In the genomic region with DNA sequence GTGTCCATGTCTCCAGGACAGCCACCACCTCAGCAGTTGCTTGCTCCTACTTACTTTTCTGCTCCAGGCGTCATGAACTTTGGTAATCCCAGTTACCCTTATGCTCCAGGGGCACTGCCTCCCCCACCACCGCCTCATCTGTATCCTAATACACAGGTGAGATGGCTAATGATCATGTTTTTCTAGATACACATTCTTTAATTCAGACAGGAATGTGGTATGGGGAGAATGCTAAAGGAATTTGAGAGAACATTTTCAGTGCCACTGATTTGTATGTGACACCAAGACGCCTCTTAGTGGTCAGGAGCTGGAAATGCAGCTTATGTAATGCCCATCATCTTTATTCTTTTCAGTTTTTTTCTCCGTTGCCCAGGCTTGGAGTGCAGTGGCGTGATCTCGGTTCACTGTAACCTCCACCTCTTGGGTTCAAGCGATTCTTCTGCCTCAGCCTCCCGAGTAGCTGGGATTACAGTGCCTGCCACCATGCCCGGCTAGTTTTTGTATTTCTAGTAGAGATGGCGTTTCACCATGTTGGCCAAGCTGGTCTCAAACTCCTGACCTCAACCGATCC, we compare ENCODE assay signal across 8 cellular contexts. TPM values are rescaled to one million over a fixed set of nuclear protein-coding genes. Genes with fewer than 3 reads are reported as not detected.
DNase-seq lines count a peak whose midpoint lies in the region; ATAC-seq, FAIRE-seq and TF ChIP-seq lines count a peak whose summit lies in the region.

No MANE protein-coding gene starts in this region.

- POLR2A ChIA-PET in A549 (lab: Yijun Ruan, JAX), result interaction anchor here (0.6 to 1.9 kb wide), 8 partner anchors 12 to 114 kb away, joined by 3 to 19 read pairs (median 4); a partner anchor contains a TSS
- POLR2A ChIA-PET in WTC11 (lab: Charles Lee), result interaction anchor here (0.8 to 1.0 kb wide), 3 partner anchors 11 to 46 kb away, joined by 3 to 5 read pairs (median 3); a partner anchor contains a TSS

- CTCF ChIA-PET in A549 (lab: Yijun Ruan, JAX) (interaction anchor here (0.6 to 11.9 kb wide), 68 partner anchors 11 to 245 kb away, joined by 3 to 176 read pairs (median 6); a partner anchor contains a TSS), WTC11 (lab: Charles Lee) (interaction anchor here (0.6 to 3.1 kb wide), 36 partner anchors 10 to 187 kb away, joined by 3 to 67 read pairs (median 5); a partner anchor contains a TSS)

- TF ChIP-seq RAD21 in A549 (conservative IDR thresholded peaks at IDR 0.05 in 1 of 2, IDR thresholded peaks at IDR 0.05 in 1 of 2), result peak; percentile 79 to 81

- no peak for TF ChIP-seq POLR2A in A549 (IDR thresholded peaks at IDR 0.05; ENCODE audit: low read length)

- WGBS in A549 (ENCODE audit: missing lambda C conversion rate), result 33% methylated on average over 11 of the region's 11 CpGs

- peak overlapping the region; percentile 98 for H3K27ac Mint-ChIP-seq in WTC11

- no peak overlapping the region for H3K4me3 ChIP-seq in A549
- no peak overlapping the region for H3K4me3 ChIP-seq in epithelial cell of proximal tubule (ENCODE audit: low read depth, low read length)
- no peak overlapping the region for H3K4me3 ChIP-seq in mucosa of descending colon

- no peak overlapping the region for H3K4me3 Mint-ChIP-seq in WTC11

- TF ChIP-seq EP300 in A549 (IDR thresholded peaks at IDR 0.05), result no peak

- H3K27ac ChIP-seq in A549, result 0 out of 6 replicates have a peak overlapping the region, but pooled peaks of 1 of the 2 experiments have one; percentile 18

- H3K4me2 ChIP-seq in A549, result no peak overlapping the region

- ATAC-seq in A549 (peak; percentile 76 to 83), WTC11 (peak; percentile 84), mucosa of descending colon (peak; percentile 90), GM21515 (IDR thresholded peaks at IDR 0.05; ENCODE audit: unreplicated experiment) (no peak), HG03439 (IDR thresholded peaks at IDR 0.05; ENCODE audit: unreplicated experiment) (no peak)

- peaks cover 5% of the 10 kb centered on the region for H3K4me1 Mint-ChIP-seq in WTC11

- H3K36me3 Mint-ChIP-seq in WTC11, result peaks cover 77% of the 10 kb centered on the region

- H3K9me3 ChIP-seq in A549 (no peaks in the 10 kb centered on the region), mucosa of descending colon (no peaks in the 10 kb centered on the region)

- H3K36me3 ChIP-seq in mucosa of descending colon (ENCODE audit: low read depth), result no peaks in the 10 kb centered on the region

- peak; percentile 84 for TF ChIP-seq CTCF in A549 (IDR thresholded peaks at IDR 0.05)
- TF ChIP-seq CTCF in WTC11 (IDR thresholded peaks at IDR 0.05), result no peak; the same call in 1 of the 2 replicates
- TF ChIP-seq CTCF in epithelial cell of proximal tubule (conservative IDR thresholded peaks at IDR 0.05; ENCODE audit: low read depth, low read length), result peak; percentile 72
- peak; percentile 66 for TF ChIP-seq CTCF in mucosa of descending colon (IDR thresholded peaks at IDR 0.05)

- DNase-seq in A549 (ENCODE audit: low read depth in 1 of 2, low spot score in 1 of 2), result peak; percentile 77
- peak; percentile 25 for DNase-seq in GF-D8 (lab: John Stamatoyannopoulos, UW)
- DNase-seq in NCI-H2029 treated with DMSO at 0.1 percent for 48 hours (lab: John Stamatoyannopoulos, UW), result peak; percentile 22
- no peak for DNase-seq in WTC11 (ENCODE audit: low spot score)
- DNase-seq in epithelial cell of proximal tubule (ENCODE audit: low read depth), result peak; percentile 64
- peak in 1 of 3 donors; percentile 52 for DNase-seq in mucosa of descending colon

- FAIRE-seq in A549 (lab: Jason Lieb, UNC), result peak; percentile 83

- H3K27me3 Mint-ChIP-seq in WTC11 (ENCODE audit: low read depth), result no peaks in the 10 kb centered on the region; the same call in 1 of the 2 replicates

- intact Hi-C loops in mucosa of descending colon (cut with DNase I, micrococcal nuclease), result loop anchor here in 1 of 2 donors (5.0 kb wide), 1 partner anchor 156 kb away; no protein-coding TSS in a partner anchor

- no peaks in the 10 kb centered on the region for H3K9me3 Mint-ChIP-seq in WTC11

- H3K4me1 ChIP-seq in A549, result peaks cover 4% of the 10 kb centered on the region; the same call in 2 of the 3 replicates
- H3K4me1 ChIP-seq in mucosa of descending colon (ENCODE audit: low read depth), result peaks cover 5% of the 10 kb centered on the region

TF ChIP-seq in A549, 52 proteins besides CTCF, POLR2A, EP300 and RAD21:
- TF ChIP-seq FOXS1 (CRISPR knock-in tag; IDR thresholded peaks at IDR 0.05) (no peak), MYC (IDR thresholded peaks at IDR 0.05; ENCODE audit: borderline replicate concordance, low read length) (no peak), CEBPB (IDR thresholded peaks at IDR 0.05) (0 out of 4 replicates have a peak, but pooled peaks of 1 of the 2 experiments have one; percentile 10), TFCP2L1 (CRISPR knock-in tag; IDR thresholded peaks at IDR 0.05) (no peak), SMC3 (IDR thresholded peaks at IDR 0.05) (peak; percentile 78), POLR2AphosphoS2 (conservative IDR thresholded peaks at IDR 0.05; ENCODE audit: low read length) (no peak), ESRRA (IDR thresholded peaks at IDR 0.05; ENCODE audit: borderline replicate concordance, low read length) (no peak)
- TF ChIP-seq, protein P1, sequence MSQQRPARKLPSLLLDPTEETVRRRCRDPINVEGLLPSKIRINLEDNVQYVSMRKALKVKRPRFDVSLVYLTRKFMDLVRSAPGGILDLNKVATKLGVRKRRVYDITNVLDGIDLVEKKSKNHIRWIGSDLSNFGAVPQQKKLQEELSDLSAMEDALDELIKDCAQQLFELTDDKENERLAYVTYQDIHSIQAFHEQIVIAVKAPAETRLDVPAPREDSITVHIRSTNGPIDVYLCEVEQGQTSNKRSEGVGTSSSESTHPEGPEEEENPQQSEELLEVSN (IDR thresholded peaks at IDR 0.05; ENCODE audit: borderline replicate concordance, low read depth), result no peak
TF ChIP-seq in A549: peak in this region for 2.

TF ChIP-seq in WTC11, 78 proteins besides CTCF, POLR2A, EP300 and RAD21 (continues in another document):
- no peak for TF ChIP-seq FOXJ3 (CRISPR knock-in tag; IDR thresholded peaks at IDR 0.05; ENCODE audit: borderline replicate concordance)
- TF ChIP-seq, protein P2, sequence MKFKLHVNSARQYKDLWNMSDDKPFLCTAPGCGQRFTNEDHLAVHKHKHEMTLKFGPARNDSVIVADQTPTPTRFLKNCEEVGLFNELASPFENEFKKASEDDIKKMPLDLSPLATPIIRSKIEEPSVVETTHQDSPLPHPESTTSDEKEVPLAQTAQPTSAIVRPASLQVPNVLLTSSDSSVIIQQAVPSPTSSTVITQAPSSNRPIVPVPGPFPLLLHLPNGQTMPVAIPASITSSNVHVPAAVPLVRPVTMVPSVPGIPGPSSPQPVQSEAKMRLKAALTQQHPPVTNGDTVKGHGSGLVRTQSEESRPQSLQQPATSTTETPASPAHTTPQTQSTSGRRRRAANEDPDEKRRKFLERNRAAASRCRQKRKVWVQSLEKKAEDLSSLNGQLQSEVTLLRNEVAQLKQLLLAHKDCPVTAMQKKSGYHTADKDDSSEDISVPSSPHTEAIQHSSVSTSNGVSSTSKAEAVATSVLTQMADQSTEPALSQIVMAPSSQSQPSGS (CRISPR knock-in tag; IDR thresholded peaks at IDR 0.05; ENCODE audit: borderline replicate concordance, low read depth), result no peak
- no peak for TF ChIP-seq CREB1 (CRISPR knock-in tag; IDR thresholded peaks at IDR 0.05)

RNA-seq across cellular contexts. Expression of a gene that starts 8.9 kb away (rescaled TPM):
- 3.7 and 4.1 TPM in 2 replicates for polyA plus RNA-seq in A549 (2011; rRNA removed)
- 4.6 and 5.6 TPM in 2 replicates for polyA plus RNA-seq in A549 (2012; cell fraction: cytosol; rRNA removed)
- polyA plus RNA-seq in A549 (2012; cell fraction: nucleus; rRNA removed), result 43.7 and 49.2 TPM in 2 replicates
- polyA plus RNA-seq in A549 (2017; fragmentation: RNase III; extraction: RNeasy Plus Mini Kit Qiagen cat#74134 plus additional on column Dnase treatment), result 4.7 to 4.8 TPM (median 4.8 TPM) in 3 replicates
- polyA minus RNA-seq in A549 (2011; rRNA and poly(A)+ RNA removed), result 5.9 and 6.8 TPM in 2 replicates
- total RNA-seq in WTC11 (2021), result 19.9 to 23.0 TPM (median 19.9 TPM) in 3 replicates
- total RNA-seq in epithelial cell of proximal tubule, result 2.1 and 2.8 TPM in 2 replicates
- total RNA-seq in mucosa of descending colon, result 100 to 1,000 TPM in 2 of 3 donors, 10 to 100 TPM in 1; 76.8 to 177 (median 147) TPM

RNA-seq across cellular contexts. Expression of a gene that starts 28.0 kb away (rescaled TPM):
- polyA plus RNA-seq in A549 (2011; rRNA removed) (62.8 and 67.9 TPM in 2 replicates), A549 (2017; fragmentation: RNase III; extraction: RNeasy Plus Mini Kit Qiagen cat#74134 plus additional on column Dnase treatment) (44.5 to 48.2 TPM (median 45.5 TPM) in 3 replicates)
- polyA plus RNA-seq in A549 (2012; cell fraction: cytosol; rRNA removed), result 30.9 and 36.2 TPM in 2 replicates
- 79.2 and 100 TPM in 2 replicates for polyA plus RNA-seq in A549 (2012; cell fraction: nucleus; rRNA removed)
- 51.1 and 56.5 TPM in 2 replicates for polyA minus RNA-seq in A549 (2011; rRNA and poly(A)+ RNA removed)
- total RNA-seq in WTC11 (2021) (107 to 119 TPM (median 115 TPM) in 3 replicates), epithelial cell of proximal tubule (40.9 and 58.9 TPM in 2 replicates), mucosa of descending colon (100 to 1,000 TPM in 1 of 3 donors, 10 to 100 TPM in 2; 62.2 to 134 (median 63.0) TPM)

RNA-seq across cellular contexts. Expression of a gene that starts 46.6 kb away (rescaled TPM):
- polyA plus RNA-seq in A549 (2011; rRNA removed), result 87.8 and 95.1 TPM in 2 replicates
- 24.3 and 30.5 TPM in 2 replicates for polyA plus RNA-seq in A549 (2012; cell fraction: cytosol; rRNA removed)
- polyA plus RNA-seq in A549 (2012; cell fraction: nucleus; rRNA removed), result 28.3 and 28.4 TPM in 2 replicates
- polyA plus RNA-seq in A549 (2017; fragmentation: RNase III; extraction: RNeasy Plus Mini Kit Qiagen cat#74134 plus additional on column Dnase treatment), result 60.4 to 70.1 TPM (median 64.8 TPM) in 3 replicates
- 32.5 and 33.0 TPM in 2 replicates for polyA minus RNA-seq in A549 (2011; rRNA and poly(A)+ RNA removed)
- 69.2 to 78.1 TPM (median 73.7 TPM) in 3 replicates for total RNA-seq in WTC11 (2021)
- total RNA-seq in epithelial cell of proximal tubule, result 44.5 and 59.3 TPM in 2 replicates
- 10 to 100 TPM; 83.7 to 100.0 (median 85.3) TPM for total RNA-seq in mucosa of descending colon

RNA-seq across cellular contexts. Expression of a gene that starts 50.8 kb away (rescaled TPM):
- polyA plus RNA-seq in A549 (2011; rRNA removed), result 13.8 and 15.3 TPM in 2 replicates
- polyA plus RNA-seq in A549 (2012; cell fraction: cytosol; rRNA removed), result 7.9 and 10.4 TPM in 2 replicates
- 8.6 and 10.5 TPM in 2 replicates for polyA plus RNA-seq in A549 (2012; cell fraction: nucleus; rRNA removed)
- 19.3 to 21.5 TPM (median 20.8 TPM) in 3 replicates for polyA plus RNA-seq in A549 (2017; fragmentation: RNase III; extraction: RNeasy Plus Mini Kit Qiagen cat#74134 plus additional on column Dnase treatment)
- 11.0 and 16.4 TPM in 2 replicates for polyA minus RNA-seq in A549 (2011; rRNA and poly(A)+ RNA removed)
- total RNA-seq in WTC11 (2021), result 23.0 to 24.6 TPM (median 23.8 TPM) in 3 replicates
- 7.5 and 12.5 TPM in 2 replicates for total RNA-seq in epithelial cell of proximal tubule
- total RNA-seq in mucosa of descending colon, result 10 to 100 TPM; 41.4 to 56.2 (median 42.8) TPM

Comparison
In these comparisons a context has a peak if more than half of its experiments do, and no peak if none do; other contexts are left out.
1. ATAC-seq: peak in A549 (2 of 2), WTC11 (single experiment) and mucosa of descending colon (single experiment); none in GM21515 (single experiment) and HG03439 (single experiment).